8 cellular contexts compared by ENCODE assay signal in the genomic region with DNA sequence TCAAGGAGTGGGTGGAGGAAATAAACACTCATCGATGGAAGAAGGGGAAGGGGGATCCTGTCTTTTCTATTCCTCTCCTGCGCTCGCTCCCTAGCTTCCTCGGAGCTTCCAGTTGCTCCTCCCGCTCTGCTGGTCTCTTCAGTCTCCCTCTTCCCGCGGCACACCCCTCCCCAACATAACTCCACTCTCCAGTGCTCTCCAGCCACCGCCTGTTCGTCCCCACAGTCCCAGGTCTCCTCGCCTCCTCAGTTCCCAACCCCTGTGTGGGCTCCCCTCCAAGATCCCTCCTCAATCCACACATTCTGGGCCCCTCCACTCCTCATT. TPM values are rescaled to one million over a fixed set of nuclear protein-coding genes. Genes with fewer than 3 reads are reported as not detected.
A peak's percentile ranks its signal among the peaks of the same experiment; 100 is the strongest.
DNase-seq lines count a peak whose midpoint lies in the region; ATAC-seq and TF ChIP-seq lines count a peak whose summit lies in the region.

No MANE protein-coding gene starts in this region.

- H3K9me3 ChIP-seq in mammary epithelial cell (replicated peaks; ENCODE audit: insufficient read depth, low read length) (no peaks in the 10 kb centered on the region), liver (ENCODE audit: control insufficient read depth in 4 of 4, low read length in 3 of 4) (no peaks in the 10 kb centered on the region)

- no peak for TF ChIP-seq CTCF in NB4 (IDR thresholded peaks at IDR 0.05; ENCODE audit: low read depth, low read length)
- TF ChIP-seq CTCF in mammary epithelial cell (conservative IDR thresholded peaks at IDR 0.05 in 1 of 2, IDR thresholded peaks at IDR 0.05 in 1 of 2; ENCODE audit: extremely low read depth in 1 of 2, insufficient read depth in 1 of 2, low read depth in 1 of 2, low read length in 2 of 2) = no peak
- TF ChIP-seq CTCF in liver (IDR thresholded peaks at IDR 0.05; ENCODE audit: low read depth, low read length, missing input control) = no peak
- no peak for TF ChIP-seq CTCF in type B pancreatic cell (conservative IDR thresholded peaks at IDR 0.05)

- H3K79me2 ChIP-seq in mammary epithelial cell (ENCODE audit: insufficient read depth, low read length) = peaks cover 41% of the 10 kb centered on the region

- H3K36me3 Mint-ChIP-seq in type B pancreatic cell = peaks cover 9% of the 10 kb centered on the region

- DNase-seq in NCI-H82 (lab: John Stamatoyannopoulos, UW) (peak; percentile 48), NCI-H82 treated with DMSO at 0.1 percent for 48 hours (lab: John Stamatoyannopoulos, UW; ENCODE audit: unreplicated experiment) (no peak), NB4 (ENCODE audit: low read depth) (peak; percentile 39), mammary epithelial cell (no peak), type B pancreatic cell (ENCODE audit: extremely low spot score, unreplicated experiment) (no peak)
- no peak for DNase-seq in stimulated activated CD4-positive, alpha-beta T cell treated with anti-CD3 and anti-CD28 coated beads, Interleukin-2, amount 100 ng/mL, for 48 hours

- TF ChIP-seq RAD21 in liver (IDR thresholded peaks at IDR 0.05) = no peak

- H3K27ac ChIP-seq in mammary epithelial cell (ENCODE audit: insufficient read depth, low read depth, low read length) (peak overlapping the region; percentile 86), liver (ENCODE audit: low read depth in 1 of 2, low read length in 2 of 2) (peak overlapping the region; percentile 64 to 82)

- peak overlapping the region; percentile 95 for H2AFZ ChIP-seq in mammary epithelial cell (ENCODE audit: low read depth, low read length)

- H3K27me3 ChIP-seq in mammary epithelial cell (ENCODE audit: insufficient read depth, low read length) = no peaks in the 10 kb centered on the region
- H3K27me3 ChIP-seq in liver (ENCODE audit: control insufficient read depth in 4 of 4, insufficient read depth in 4 of 4, low read length in 3 of 4) = no peaks in the 10 kb centered on the region

- 6% methylated on average over 7 of the region's 10 CpGs for WGBS in mammary epithelial cell (ENCODE audit: low coverage, missing lambda C conversion rate)
- under 1% methylated on average over 10 of the region's 10 CpGs for WGBS in liver

- peak overlapping the region; percentile 100 for H3K4me3 Mint-ChIP-seq in type B pancreatic cell

- H3K4me3 ChIP-seq in NB4 (ENCODE audit: low read depth, low read length) = peak overlapping the region; percentile 90
- H3K4me3 ChIP-seq in mammary epithelial cell (replicated peaks in 1 of 3; ENCODE audit: insufficient read depth in 1 of 3, low read depth in 2 of 3, low read length in 3 of 3) = peak overlapping the region; percentile 66 to 87 (median 66)
- peak overlapping the region; percentile 70 to 100 (median 74) for H3K4me3 ChIP-seq in liver (ENCODE audit: low read depth in 1 of 3, low read length in 3 of 3)

- peaks cover 31% of the 10 kb centered on the region for H3K27me3 Mint-ChIP-seq in type B pancreatic cell

- peak overlapping the region; percentile 97 for H3K27ac Mint-ChIP-seq in type B pancreatic cell

- dilution Hi-C loops in mammary epithelial cell (cut with HindIII; ENCODE audit: low sequenced_read_pairs) = no loop called here

- H3K9ac ChIP-seq in mammary epithelial cell (ENCODE audit: insufficient read depth, low read length) = peak overlapping the region; percentile 95
- peak overlapping the region; percentile 85 to 94 for H3K9ac ChIP-seq in liver (ENCODE audit: low read depth in 1 of 2, low read length in 2 of 2)

- no peaks in the 10 kb centered on the region for H4K20me1 ChIP-seq in mammary epithelial cell (ENCODE audit: insufficient read depth, low read length)

- no peaks in the 10 kb centered on the region for H3K9me3 Mint-ChIP-seq in type B pancreatic cell

- CTCF ChIA-PET in mammary epithelial cell (lab: Charles Lee; ENCODE audit: low non-redundant PET) = interaction anchor here (0.6 to 0.9 kb wide), 6 partner anchors 9 to 401 kb away, joined by 3 to 7 read pairs (median 4); no protein-coding TSS in a partner anchor

- in situ Hi-C loops in mammary epithelial cell (cut with MboI; ENCODE audit: low sequenced_read_pairs in 2 of 2) = no loop called here

- H3K4me1 Mint-ChIP-seq in type B pancreatic cell (ENCODE audit: unreplicated experiment) = peaks cover 17% of the 10 kb centered on the region

- intact Hi-C loops in mammary epithelial cell (cut with micrococcal nuclease) = loop anchor here (5.0 to 10.0 kb wide), 2 partner anchors 389 to 1698 kb away; a partner anchor contains a TSS

- H3K4me2 ChIP-seq in mammary epithelial cell (ENCODE audit: insufficient read depth, low read depth, low read length) = peak overlapping the region; percentile 71

- no peak for ATAC-seq in GM19395 (IDR thresholded peaks at IDR 0.05; ENCODE audit: unreplicated experiment)

- no TSS peak for BruUV-seq in mammary epithelial cell (replicated peaks; lab: Mats Ljungman, UMichigan)

- H3K4me1 ChIP-seq in mammary epithelial cell (ENCODE audit: insufficient read depth, low read length) = peaks cover 13% of the 10 kb centered on the region
- H3K4me1 ChIP-seq in liver (ENCODE audit: control insufficient read depth in 4 of 4, insufficient read depth in 4 of 4, low read length in 3 of 4) = peaks cover 0 to 16% (median 8%) of the 10 kb centered on the region in 4 donors

- TF ChIP-seq POLR2A in NB4 (IDR thresholded peaks at IDR 0.05; ENCODE audit: extremely low read depth, insufficient read length) = no peak

- H3K36me3 ChIP-seq in mammary epithelial cell (ENCODE audit: insufficient read depth, low read length) = peaks cover 4% of the 10 kb centered on the region
- peaks cover 0 to 6% (median 3%) of the 10 kb centered on the region in 4 donors for H3K36me3 ChIP-seq in liver (ENCODE audit: control insufficient read depth in 4 of 4, insufficient read depth in 3 of 4, low read depth in 1 of 4, low read length in 3 of 4)

TF ChIP-seq in liver, 16 proteins besides CTCF, POLR2A, EP300 and RAD21:
- TF ChIP-seq FOXA2 (IDR thresholded peaks at IDR 0.05) (no peak), NR2F2 (IDR thresholded peaks at IDR 0.05) (no peak), HNF4A (conservative IDR thresholded peaks at IDR 0.05) (no peak), EGR1 (IDR thresholded peaks at IDR 0.05; ENCODE audit: low read depth in 2 of 2) (no peak), FOXA1 (IDR thresholded peaks at IDR 0.05) (no peak), TAF1 (conservative IDR thresholded peaks at IDR 0.05) (no peak), GABPA (IDR thresholded peaks at IDR 0.05 in 1 of 2, conservative IDR thresholded peaks at IDR 0.05 in 1 of 2) (no peak), RXRA (IDR thresholded peaks at IDR 0.05) (no peak)
- TF ChIP-seq, protein P1, sequence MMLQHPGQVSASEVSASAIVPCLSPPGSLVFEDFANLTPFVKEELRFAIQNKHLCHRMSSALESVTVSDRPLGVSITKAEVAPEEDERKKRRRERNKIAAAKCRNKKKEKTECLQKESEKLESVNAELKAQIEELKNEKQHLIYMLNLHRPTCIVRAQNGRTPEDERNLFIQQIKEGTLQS (IDR thresholded peaks at IDR 0.05) = no peak
- TF ChIP-seq, protein P2, sequence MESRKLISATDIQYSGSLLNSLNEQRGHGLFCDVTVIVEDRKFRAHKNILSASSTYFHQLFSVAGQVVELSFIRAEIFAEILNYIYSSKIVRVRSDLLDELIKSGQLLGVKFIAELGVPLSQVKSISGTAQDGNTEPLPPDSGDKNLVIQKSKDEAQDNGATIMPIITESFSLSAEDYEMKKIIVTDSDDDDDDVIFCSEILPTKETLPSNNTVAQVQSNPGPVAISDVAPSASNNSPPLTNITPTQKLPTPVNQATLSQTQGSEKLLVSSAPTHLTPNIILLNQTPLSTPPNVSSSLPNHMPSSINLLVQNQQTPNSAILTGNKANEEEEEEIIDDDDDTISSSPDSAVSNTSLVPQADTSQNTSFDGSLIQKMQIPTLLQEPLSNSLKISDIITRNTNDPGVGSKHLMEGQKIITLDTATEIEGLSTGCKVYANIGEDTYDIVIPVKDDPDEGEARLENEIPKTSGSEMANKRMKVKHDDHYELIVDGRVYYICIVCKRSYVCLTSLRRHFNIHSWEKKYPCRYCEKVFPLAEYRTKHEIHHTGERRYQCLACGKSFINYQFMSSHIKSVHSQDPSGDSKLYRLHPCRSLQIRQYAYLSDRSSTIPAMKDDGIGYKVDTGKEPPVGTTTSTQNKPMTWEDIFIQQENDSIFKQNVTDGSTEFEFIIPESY (IDR thresholded peaks at IDR 0.05) = no peak
TF ChIP-seq in liver: peak in this region for 0.

RNA-seq across cellular contexts. Expression of a gene that starts 0.4 kb away (rescaled TPM):
- 10 to 100 TPM; 18.6 to 22.5 TPM for total RNA-seq in mammary epithelial cell
- 14.8 TPM for polyA plus RNA-seq in mammary epithelial cell
- polyA minus RNA-seq in mammary epithelial cell = 22.5 TPM
- total RNA-seq in liver = 10 to 100 TPM; 11.7 to 16.8 TPM
- 1 to 10 TPM; 3.7 to 6.9 TPM for polyA plus RNA-seq in liver
- 19.9 and 21.9 TPM in 2 replicates for total RNA-seq in type B pancreatic cell (ENCODE audit: low replicate concordance)

RNA-seq across cellular contexts. Expression of a gene that starts 6.5 kb away (rescaled TPM):
- total RNA-seq in mammary epithelial cell (not detected), liver (not detected), type B pancreatic cell (ENCODE audit: low replicate concordance) (not detected in 2 replicates)
- polyA plus RNA-seq in mammary epithelial cell (not detected), liver (not detected)
- not detected for polyA minus RNA-seq in mammary epithelial cell

Comparison
In these comparisons a context has a peak if more than half of its experiments do, and no peak if none do; other contexts are left out.
1. DNase-seq: peak in NCI-H82 (single experiment) and NB4 (single experiment); none in NCI-H82 treated with DMSO at 0.1 percent for 48 hours (single experiment), mammary epithelial cell (single experiment), type B pancreatic cell (single experiment) and stimulated activated CD4-positive, alpha-beta T cell treated with anti-CD3 and anti-CD28 coated beads, Interleukin-2, amount 100 ng/mL, for 48 hours (0 of 2).
2. Peak in every context shown above with its lines, with median percentiles within 50 percentile points of each other: H3K4me3 ChIP-seq.